Comparison of ENCODE assay signal across 12 cellular contexts in the genomic region with DNA sequence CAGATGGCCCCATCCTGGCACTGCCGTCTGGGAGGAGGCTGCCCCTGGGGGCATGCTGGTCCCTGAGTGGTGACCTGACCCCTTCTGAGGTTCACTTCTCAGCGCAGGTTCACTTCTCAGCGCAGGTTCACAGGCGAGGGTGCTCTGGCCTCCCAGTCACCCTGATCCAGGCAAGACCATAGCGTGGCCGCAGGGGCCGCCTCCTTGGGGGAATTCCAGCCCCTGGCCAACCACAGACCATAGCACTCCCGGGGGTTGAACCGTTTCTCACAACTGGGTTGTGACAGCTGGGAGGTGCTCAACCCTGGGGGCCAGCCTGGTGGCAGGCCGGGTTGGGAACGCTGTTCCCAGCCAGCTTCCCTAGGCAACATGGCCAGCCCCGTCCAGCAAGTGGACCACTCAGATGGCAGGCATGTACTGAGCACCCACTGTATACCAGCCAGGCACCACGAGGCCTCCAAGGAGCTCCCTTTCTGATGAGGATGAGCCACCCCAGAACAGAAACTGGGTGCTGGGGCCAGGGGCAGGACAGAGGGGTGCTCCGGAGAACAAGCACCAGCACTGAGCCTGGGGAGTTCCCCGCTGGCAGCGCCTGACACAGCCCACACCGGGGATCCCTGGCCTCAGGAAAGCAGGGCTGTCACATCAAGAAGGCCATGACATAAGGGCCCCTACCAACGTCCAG. TPM values are rescaled to one million over a fixed set of nuclear protein-coding genes. Genes with fewer than 3 reads are reported as not detected.
DNase-seq lines count a peak whose midpoint lies in the region; ATAC-seq and TF ChIP-seq lines count a peak whose summit lies in the region.
"Had no signal": no experiment of that assay in that cellular context is flagged by ENCODE, and none has a peak within 500 bp of the region (broad histone marks: within the 10 kb centered on the region; RNA-seq: fewer than 3 reads in every experiment).

No MANE protein-coding gene starts in this region.

- peak; percentile 38 for ATAC-seq in GM19023 (IDR thresholded peaks at IDR 0.05; ENCODE audit: unreplicated experiment)
- ATAC-seq: gastroesophageal sphincter had no signal

- H3K4me3 ChIP-seq in DOHH2 (ENCODE audit: low read length), result peak overlapping the region; percentile 70
- H3K4me3 ChIP-seq: gastroesophageal sphincter had no signal

- H3K27ac Mint-ChIP-seq in immature natural killer cell, result peak overlapping the region; percentile 63 to 94 (median 83)

- DNase-seq in immature natural killer cell (peak; percentile 16 to 44 (median 29)), NCI-H524 (lab: John Stamatoyannopoulos, UW) (no peak), ACHN (no peak), Kasumi-1 (lab: John Stamatoyannopoulos, UW) (no peak)
- no peak for DNase-seq in activated CD4-positive, CD25-positive, alpha-beta regulatory T cell treated with anti-CD3 and anti-CD28 coated beads, Interleukin-2, amount 50 U/mL, for 72 hours
- DNase-seq: cerebellar nuclear complex, NCI-H1092 treated with DMSO at 0.1 percent for 48 hours, small intestine had no signal

- H3K27me3 ChIP-seq in DOHH2 (ENCODE audit: control insufficient read depth, low read length), result no peaks in the 10 kb centered on the region
- H3K27me3 ChIP-seq: gastroesophageal sphincter had no signal

- in situ Hi-C loops in ACHN (cut with HindIII; ENCODE audit: low pct_ligation_motif_present, low pct_unique_long_range_greater_than_20kb, low sequenced_read_pairs), result loop anchor here (25.0 kb wide), 1 partner anchor 884 kb away; no protein-coding TSS in a partner anchor

- H3K27me3 Mint-ChIP-seq in immature natural killer cell (ENCODE audit: low read depth in 3 of 3), result peaks cover under 1 to 5% (median 5%) of the 10 kb centered on the region in 3 donors

- H3K36me3 ChIP-seq in DOHH2 (ENCODE audit: control insufficient read depth, low read length) (no peaks in the 10 kb centered on the region), KOPT-K1 (ENCODE audit: insufficient read depth, low read length) (no peaks in the 10 kb centered on the region)
- H3K36me3 ChIP-seq: gastroesophageal sphincter had no signal

- no peaks in the 10 kb centered on the region for H3K9me2 ChIP-seq in DOHH2 (replicated peaks; ENCODE audit: control insufficient read depth, low read length)

- peaks cover 86% of the 10 kb centered on the region for H3K4me1 ChIP-seq in DOHH2 (ENCODE audit: control insufficient read depth, low read length)

- H3K9me3 ChIP-seq in DOHH2 (ENCODE audit: control insufficient read depth, insufficient read depth, low read length), result no peaks in the 10 kb centered on the region
- no peaks in the 10 kb centered on the region for H3K9me3 ChIP-seq in KOPT-K1 (ENCODE audit: insufficient read depth, low read length, poor library complexity, severe bottlenecking)
- H3K9me3 ChIP-seq: gastroesophageal sphincter had no signal

- peaks cover 37 to 40% of the 10 kb centered on the region in 2 donors for H3K4me1 Mint-ChIP-seq in immature natural killer cell

- H3K4me2 ChIP-seq in DOHH2 (ENCODE audit: low read length), result peak overlapping the region; percentile 78

- H3K27ac ChIP-seq in DOHH2 (ENCODE audit: low read depth, low read length) (peak overlapping the region; percentile 60), KOPT-K1 (ENCODE audit: low read depth, low read length, poor library complexity, severe bottlenecking) (peak overlapping the region; percentile 64)

- H3K9me3 Mint-ChIP-seq in immature natural killer cell, result no peaks in the 10 kb centered on the region

- H4K20me1 ChIP-seq in DOHH2 (ENCODE audit: control insufficient read depth, insufficient read depth, low read depth, low read length), result no peaks in the 10 kb centered on the region

- H3K36me3 Mint-ChIP-seq in immature natural killer cell, result no peaks in the 10 kb centered on the region

- peaks cover 1% of the 10 kb centered on the region for H3K79me2 ChIP-seq in DOHH2 (ENCODE audit: control insufficient read depth, low read length)

- TF ChIP-seq CTCF in DOHH2 (IDR thresholded peaks at IDR 0.05; ENCODE audit: low read depth, low read length, poor library complexity, severe bottlenecking), result no peak

- peak overlapping the region in 2 of 5 donors; percentile 6 to 68 for H3K4me3 Mint-ChIP-seq in immature natural killer cell

- 0 out of 2 replicates have a peak, but pooled peaks cover 6% of the 10 kb centered on the region for H3F3A ChIP-seq in DOHH2 (ENCODE audit: control insufficient read depth, insufficient read depth)

RNA-seq across cellular contexts. Expression of a gene that starts 28.3 kb away (rescaled TPM):
- polyA plus RNA-seq in immature natural killer cell, result 100 to 1,000 TPM in 1 of 3 donors, 10 to 100 TPM in 2; 36.6 to 126 (median 61.8) TPM

Comparison
In these comparisons a context has a peak if more than half of its experiments do, and no peak if none do; other contexts are left out.
1. DNase-seq: peak in immature natural killer cell (3 of 3); none in NCI-H524 (0 of 2), ACHN (single experiment), activated CD4-positive, CD25-positive, alpha-beta regulatory T cell treated with anti-CD3 and anti-CD28 coated beads, Interleukin-2, amount 50 U/mL, for 72 hours (single experiment) and Kasumi-1 (0 of 2).